29 cellular contexts compared by ENCODE assay signal in genomic region chr12:40898505-40898904, GRCh38.
"Had no signal": no experiment of that assay in that cellular context is flagged by ENCODE, and none has a peak within 500 bp of the region (broad histone marks: within the 10 kb centered on the region; RNA-seq: fewer than 3 reads in every experiment).

No MANE protein-coding gene starts in this region.

- H3K4me1 Mint-ChIP-seq: activated B cell treated with CpG ODN at 0.5 μM for 24 hours; activated T-helper 17 cell treated with anti-CD3 and anti-CD28 coated beads, Interleukin-2, amount 50 U/mL, for 72 hours; central memory CD8-positive, alpha-beta T cell had no signal

- ATAC-seq: activated CD4-positive, CD25-positive, alpha-beta regulatory T cell treated with anti-CD3 and anti-CD28 coated beads, Interleukin-2, amount 50 U/mL, for 24 hours; activated CD8-positive, alpha-beta T cell treated with anti-CD3 and anti-CD28 coated beads for 36 hours; activated T-cell treated with anti-CD3 and anti-CD28 coated beads, Interleukin-2, amount 50 U/mL, for 4 hours; activated T-helper 17 cell treated with anti-CD3 and anti-CD28 coated beads, Interleukin-2, amount 50 U/mL, for 72 hours; esophagus mucosa; heart left ventricle had no signal

- H3K4me3 ChIP-seq: coronary artery, dorsolateral prefrontal cortex, heart left ventricle had no signal

- H3K4me1 ChIP-seq: heart left ventricle had no signal

- H3K27me3 Mint-ChIP-seq: activated CD8-positive, alpha-beta T cell treated with anti-CD3 and anti-CD28 coated beads for 36 hours; activated naive CD8-positive, alpha-beta T cell; activated T-helper 17 cell treated with anti-CD3 and anti-CD28 coated beads, Interleukin-2, amount 50 U/mL, for 72 hours; central memory CD8-positive, alpha-beta T cell; dendritic cell treated with granulocyte-macrophage colony-stimulating factor and Interleukin-4, amounts not matched to agents 40 ng/mL and 50 ng/mL, for 4 days had no signal

- H3K27ac ChIP-seq: brain microvascular endothelial cell, coronary artery, dorsolateral prefrontal cortex, heart left ventricle, WERI-Rb-1 had no signal

- H3K36me3 Mint-ChIP-seq: activated naive CD8-positive, alpha-beta T cell had no signal

- H3K27ac Mint-ChIP-seq: activated B cell treated with CpG ODN at 0.5 μM for 24 hours; activated CD8-positive, alpha-beta T cell treated with anti-CD3 and anti-CD28 coated beads for 36 hours; activated naive CD8-positive, alpha-beta T cell; activated T-helper 17 cell treated with anti-CD3 and anti-CD28 coated beads, Interleukin-2, amount 50 U/mL, for 72 hours; dendritic cell treated with granulocyte-macrophage colony-stimulating factor and Interleukin-4, amounts not matched to agents 40 ng/mL and 50 ng/mL, for 4 days had no signal

- H3K4me3 Mint-ChIP-seq: activated B cell treated with CpG ODN at 0.5 μM for 24 hours; activated CD8-positive, alpha-beta T cell treated with anti-CD3 and anti-CD28 coated beads for 36 hours; activated naive CD8-positive, alpha-beta T cell; activated T-cell treated with anti-CD3 and anti-CD28 coated beads, Interleukin-2, amount 50 U/mL, for 4 hours; activated T-helper 17 cell treated with anti-CD3 and anti-CD28 coated beads, Interleukin-2, amount 50 U/mL, for 72 hours; central memory CD8-positive, alpha-beta T cell; dendritic cell treated with granulocyte-macrophage colony-stimulating factor and Interleukin-4, amounts not matched to agents 40 ng/mL and 50 ng/mL, for 4 days; endodermal cell had no signal

- H3K27me3 ChIP-seq: brain microvascular endothelial cell, dorsolateral prefrontal cortex, heart left ventricle had no signal

- H3K9me3 Mint-ChIP-seq: activated B cell treated with CpG ODN at 0.5 μM for 24 hours; activated CD8-positive, alpha-beta T cell treated with anti-CD3 and anti-CD28 coated beads for 36 hours; activated T-cell treated with anti-CD3 and anti-CD28 coated beads, Interleukin-2, amount 50 U/mL, for 4 hours; activated T-helper 17 cell treated with anti-CD3 and anti-CD28 coated beads, Interleukin-2, amount 50 U/mL, for 72 hours; central memory CD8-positive, alpha-beta T cell; dendritic cell treated with granulocyte-macrophage colony-stimulating factor and Interleukin-4, amounts not matched to agents 40 ng/mL and 50 ng/mL, for 4 days; endodermal cell had no signal

- H3K36me3 ChIP-seq: brain microvascular endothelial cell, heart left ventricle, WERI-Rb-1 had no signal

- DNase-seq: activated B cell treated with CpG ODN at 0.5 μM for 24 hours; activated CD4-positive, alpha-beta T cell treated with anti-CD3 and anti-CD28 coated beads for 48 hours; activated CD4-positive, alpha-beta T cell treated with anti-CD3 and anti-CD28 coated beads, Interleukin-2, amount 50 U/mL, for 1 hour; activated CD4-positive, alpha-beta T cell treated with anti-CD3 and anti-CD28 coated beads, Interleukin-2, amount 50 U/mL, for 48 hours; activated CD8-positive, alpha-beta memory T cell treated with anti-CD3 and anti-CD28 coated beads for 24 hours; activated CD8-positive, alpha-beta T cell treated with anti-CD3 and anti-CD28 coated beads for 36 hours; activated effector memory CD4-positive, alpha-beta T cell treated with Interleukin-2 at 50 U/mL for 16 hours; activated gamma-delta T cell treated with Interleukin-2 at 50 U/mL for 16 hours; activated naive CD4-positive, alpha-beta T cell treated with anti-CD3 and anti-CD28 coated beads, Interleukin-2, amount 50 U/mL, for 16 hours; activated naive CD4-positive, alpha-beta T cell treated with Interleukin-2 at 50 U/mL for 16 hours; activated T-cell treated with anti-CD3 and anti-CD28 coated beads, Interleukin-2, amount 50 U/mL, for 4 hours; amniotic stem cell; anterior cingulate cortex; brain microvascular endothelial cell; dorsolateral prefrontal cortex; effector memory CD4-positive, alpha-beta T cell; endodermal cell; foreskin fibroblast; heart left ventricle; hypothalamus; T1000; WERI-Rb-1 had no signal

- H3K9me3 ChIP-seq: heart left ventricle had no signal
